18 cellular contexts compared by ENCODE assay signal in genomic region chr3:99250821-99251355, GRCh38.
DNase-seq lines count a peak whose midpoint lies in the region; ATAC-seq and TF ChIP-seq lines count a peak whose summit lies in the region.
"Had no signal": no experiment of that assay in that cellular context is flagged by ENCODE, and none has a peak within 500 bp of the region (broad histone marks: within the 10 kb centered on the region; RNA-seq: fewer than 3 reads in every experiment).

No MANE protein-coding gene starts in this region.

- H3K9me3 Mint-ChIP-seq in chondrocyte (ENCODE audit: low read depth): peaks cover 8% of the 10 kb centered on the region
- H3K9me3 Mint-ChIP-seq: endodermal cell; T-helper 1 cell treated with Interleukin-12 subunit alpha and Interleukin-12 subunit beta and Interleukin-4 antibody, amounts not matched to agents 30 μg/mL and 1 μg/mL, for 36 hours had no signal

- no peak for TF ChIP-seq CTCF in chondrocyte (IDR thresholded peaks at IDR 0.05)

- no peaks in the 10 kb centered on the region for H3K27me3 Mint-ChIP-seq in chondrocyte (ENCODE audit: low read depth)

- no peaks in the 10 kb centered on the region for H3K36me3 Mint-ChIP-seq in chondrocyte (ENCODE audit: low read depth)

- peaks cover 81% of the 10 kb centered on the region for H3K4me1 Mint-ChIP-seq in chondrocyte (ENCODE audit: low read depth)
- H3K4me1 Mint-ChIP-seq: endodermal cell had no signal

- H3K27ac Mint-ChIP-seq in chondrocyte (ENCODE audit: unreplicated experiment): peak overlapping the region; percentile 4
- H3K27ac Mint-ChIP-seq: endodermal cell; T-helper 1 cell treated with Interleukin-12 subunit alpha and Interleukin-12 subunit beta and Interleukin-4 antibody, amounts not matched to agents 30 μg/mL and 1 μg/mL, for 36 hours had no signal

- no peak overlapping the region for H3K27ac ChIP-seq in right cardiac atrium (ENCODE audit: low read length)
- H3K27ac ChIP-seq: 22Rv1, colonic mucosa, gastrocnemius medialis, stomach, WERI-Rb-1 had no signal

- peaks cover 1% of the 10 kb centered on the region for H3K4me1 ChIP-seq in right cardiac atrium (ENCODE audit: control insufficient read depth, insufficient read depth, low read length)
- H3K4me1 ChIP-seq: colonic mucosa, gastrocnemius medialis, stomach had no signal

- no peak overlapping the region for H3K4me3 Mint-ChIP-seq in chondrocyte (ENCODE audit: unreplicated experiment)
- H3K4me3 Mint-ChIP-seq: endodermal cell; T-helper 1 cell treated with Interleukin-12 subunit alpha and Interleukin-12 subunit beta and Interleukin-4 antibody, amounts not matched to agents 30 μg/mL and 1 μg/mL, for 36 hours had no signal

- DNase-seq in DMS53 (lab: John Stamatoyannopoulos, UW) (peak; percentile 15), DMS53 treated with DMSO at 0.1 percent for 48 hours (lab: John Stamatoyannopoulos, UW; ENCODE audit: unreplicated experiment) (no peak), chondrocyte (ENCODE audit: low spot score) (no peak), right cardiac atrium (peak in 2 of 3 donors; percentile 30 to 70), superior temporal gyrus (ENCODE audit: extremely low spot score) (peak; percentile 3), anterior cingulate cortex (lab: John Stamatoyannopoulos, UW) (no peak), posterior vena cava (ENCODE audit: low spot score) (no peak)
- DNase-seq: activated CD4-positive, alpha-beta T cell treated with anti-CD3 and anti-CD28 coated beads, Interleukin-2, amount 50 U/mL, for 4 hours; colonic mucosa; endodermal cell; gastrocnemius medialis; NCI-H524 treated with DMSO at 0.1 percent for 48 hours; SIG-M5; stomach; WERI-Rb-1 had no signal

- peak; percentile 43 to 71 for ATAC-seq in right cardiac atrium
- no peak for ATAC-seq in GM18861 (IDR thresholded peaks at IDR 0.05; ENCODE audit: unreplicated experiment)
- ATAC-seq: gastrocnemius medialis had no signal

- no peak overlapping the region for H3K4me3 ChIP-seq in right cardiac atrium (ENCODE audit: low read length)
- H3K4me3 ChIP-seq: colonic mucosa, gastrocnemius medialis, stomach had no signal

- intact Hi-C loops in right cardiac atrium (cut with DNase I) (no loop called here), posterior vena cava (cut with DNase I) (no loop called here)

- H3K9me3 ChIP-seq in right cardiac atrium (ENCODE audit: control insufficient read depth, low read length): no peaks in the 10 kb centered on the region
- H3K9me3 ChIP-seq: colonic mucosa, gastrocnemius medialis, stomach had no signal

- WGBS in right cardiac atrium: 52% methylated on average over 1 of the region's 1 CpG

- H3K27me3 ChIP-seq in right cardiac atrium (ENCODE audit: control insufficient read depth, insufficient read depth): no peaks in the 10 kb centered on the region
- H3K27me3 ChIP-seq: colonic mucosa, gastrocnemius medialis, stomach had no signal

Comparison
In these comparisons a context has a peak if more than half of its experiments do, and no peak if none do; other contexts are left out.
1. DNase-seq: peak in DMS53 (single experiment), right cardiac atrium (2 of 3) and superior temporal gyrus (single experiment); none in DMS53 treated with DMSO at 0.1 percent for 48 hours (single experiment), chondrocyte (single experiment), anterior cingulate cortex (0 of 58) and posterior vena cava (single experiment).